ENCODE assay signal across 9 cellular contexts in the genomic region with DNA sequence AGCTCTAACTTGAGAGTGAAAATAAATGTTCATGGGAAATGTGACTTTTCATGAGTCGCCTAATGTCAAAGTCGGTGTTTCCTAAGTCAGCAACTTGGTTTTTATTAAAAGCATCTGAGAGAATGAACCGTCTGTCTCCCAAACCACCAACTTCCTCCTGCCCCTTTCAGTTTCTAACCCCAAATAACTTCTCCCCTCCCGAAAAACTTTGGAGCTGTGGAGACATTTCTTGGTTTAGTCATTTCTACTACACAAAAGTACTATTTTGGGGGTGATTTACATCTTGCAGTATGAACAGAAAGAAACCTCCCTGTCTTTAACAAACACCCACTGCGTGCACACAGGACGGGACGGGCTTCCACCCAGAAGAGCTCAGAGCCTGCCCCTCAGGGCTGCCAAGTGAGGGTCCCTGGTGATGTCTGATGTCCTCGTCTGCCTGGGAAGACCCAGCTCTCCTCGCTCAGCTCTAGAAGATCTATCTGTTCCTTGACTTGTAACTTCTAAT.
DNase-seq lines count a peak whose midpoint lies in the region; ATAC-seq and TF ChIP-seq lines count a peak whose summit lies in the region.
"Had no signal": no experiment of that assay in that cellular context is flagged by ENCODE, and none has a peak within 500 bp of the region (broad histone marks: within the 10 kb centered on the region; RNA-seq: fewer than 3 reads in every experiment).

No MANE protein-coding gene starts in this region.

- H3K27me3 ChIP-seq in left ventricle myocardium inferior (ENCODE audit: low read depth) = no peaks in the 10 kb centered on the region
- H3K27me3 ChIP-seq in effector memory CD4-positive, alpha-beta T cell (replicated peaks; ENCODE audit: control insufficient read depth, insufficient read depth, low read length, poor library complexity, severe bottlenecking) = no peaks in the 10 kb centered on the region

- ATAC-seq in Right ventricle myocardium inferior (no peak), HG02870 (IDR thresholded peaks at IDR 0.05; ENCODE audit: unreplicated experiment) (peak; percentile 57)

- no peak for DNase-seq in left ventricle myocardium inferior
- no peak for DNase-seq in Right ventricle myocardium inferior (ENCODE audit: missing footprints)
- DNase-seq in RKO (ENCODE audit: low spot score) = peak; percentile 61
- no peak for DNase-seq in effector memory CD4-positive, alpha-beta T cell
- peak; percentile 48 for DNase-seq in skeletal muscle cell (ENCODE audit: low read depth)
- DNase-seq in NCI-H1417 (lab: John Stamatoyannopoulos, UW) = no peak
- no peak for DNase-seq in NCI-H748 (lab: John Stamatoyannopoulos, UW; ENCODE audit: unreplicated experiment)

- H3K4me1 ChIP-seq in left ventricle myocardium inferior = peaks cover 65% of the 10 kb centered on the region
- peaks cover 52% of the 10 kb centered on the region for H3K4me1 ChIP-seq in effector memory CD4-positive, alpha-beta T cell (ENCODE audit: control insufficient read depth, insufficient read depth, low read length, poor library complexity, severe bottlenecking)

- intact Hi-C loops in left ventricle myocardium inferior (cut with micrococcal nuclease) = no loop called here
- intact Hi-C loops in Right ventricle myocardium inferior (cut with DNase I) = no loop called here

- no peak for TF ChIP-seq CTCF in left ventricle myocardium inferior (IDR thresholded peaks at IDR 0.05; ENCODE audit: borderline replicate concordance)

- no peaks in the 10 kb centered on the region for H3K9me3 ChIP-seq in left ventricle myocardium inferior (replicated peaks)
- H3K9me3 ChIP-seq in effector memory CD4-positive, alpha-beta T cell (ENCODE audit: control insufficient read depth, low read length) = no peaks in the 10 kb centered on the region

- no peak overlapping the region for H3K4me3 ChIP-seq in left ventricle myocardium inferior
- peak overlapping the region; percentile 26 for H3K4me3 ChIP-seq in effector memory CD4-positive, alpha-beta T cell (ENCODE audit: insufficient read depth, low read depth, low read length, poor library complexity, severe bottlenecking)
- no peak overlapping the region for H3K4me3 ChIP-seq in skeletal muscle cell (ENCODE audit: low read depth, low read length)

- no peaks in the 10 kb centered on the region for H3K36me3 ChIP-seq in left ventricle myocardium inferior
- peaks cover 29% of the 10 kb centered on the region for H3K36me3 ChIP-seq in effector memory CD4-positive, alpha-beta T cell (ENCODE audit: control insufficient read depth, insufficient read depth, low read length)

- H3K27ac ChIP-seq in left ventricle myocardium inferior (replicated peaks) = peak overlapping the region; percentile 93
- peak overlapping the region; percentile 76 for H3K27ac ChIP-seq in effector memory CD4-positive, alpha-beta T cell (ENCODE audit: insufficient read depth, low read length, poor library complexity, severe bottlenecking)
- H3K27ac ChIP-seq: epithelial cell of prostate had no signal

Comparison
In these comparisons a context has a peak if more than half of its experiments do, and no peak if none do; other contexts are left out.
1. DNase-seq: peak in RKO (single experiment) and skeletal muscle cell (single experiment); none in left ventricle myocardium inferior (single experiment), Right ventricle myocardium inferior (single experiment), effector memory CD4-positive, alpha-beta T cell (0 of 3), NCI-H1417 (0 of 3) and NCI-H748 (single experiment).